In the genomic region with DNA sequence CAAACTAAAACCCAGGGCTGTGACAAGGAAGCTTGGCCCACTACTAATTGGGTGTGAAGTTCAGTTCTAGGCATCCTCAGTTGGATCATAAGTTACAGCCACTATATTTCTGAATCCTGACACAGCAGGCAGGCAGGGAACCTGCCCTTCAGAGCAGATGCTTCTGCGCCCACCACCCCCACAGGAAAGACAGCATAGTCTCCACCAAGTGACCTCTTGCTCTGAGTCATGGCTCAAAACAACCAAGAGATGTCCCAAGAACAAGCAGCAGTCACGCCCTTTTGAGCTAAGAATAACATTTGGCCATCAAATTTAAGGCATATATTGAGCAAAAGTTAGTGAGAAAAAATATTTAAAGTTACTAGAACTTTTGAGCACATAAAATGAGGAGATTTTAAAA, we compare ENCODE assay signal across 17 cellular contexts.
A peak's percentile ranks its signal among the peaks of the same experiment; 100 is the strongest.
DNase-seq lines count a peak whose midpoint lies in the region; ATAC-seq, FAIRE-seq and TF ChIP-seq lines count a peak whose summit lies in the region.
"Had no signal": no experiment of that assay in that cellular context is flagged by ENCODE, and none has a peak within 500 bp of the region (broad histone marks: within the 10 kb centered on the region; RNA-seq: fewer than 3 reads in every experiment).

No MANE protein-coding gene starts in this region.

- ATAC-seq in GM21515 (IDR thresholded peaks at IDR 0.05; ENCODE audit: unreplicated experiment), result peak; percentile 80
- ATAC-seq in HG03432 (IDR thresholded peaks at IDR 0.05; ENCODE audit: unreplicated experiment), result peak; percentile 73
- ATAC-seq in activated T-cell treated with anti-CD3 and anti-CD28 coated beads, Interleukin-2, amount 50 U/mL, for 72 hours (replicated peaks in 1 of 2), result no peak
- ATAC-seq: activated naive CD4-positive, alpha-beta T cell treated with anti-CD3 and anti-CD28 coated beads, Interleukin-2, amount 50 U/mL, for 72 hours had no signal

- no peaks in the 10 kb centered on the region for H3K4me1 Mint-ChIP-seq in activated T-cell treated with anti-CD3 and anti-CD28 coated beads, Interleukin-2, amount 50 U/mL, for 72 hours (ENCODE audit: low read depth)

- no peaks in the 10 kb centered on the region for H3K27me3 Mint-ChIP-seq in activated T-cell treated with anti-CD3 and anti-CD28 coated beads, Interleukin-2, amount 50 U/mL, for 72 hours (ENCODE audit: low read depth)

- peak; percentile 12 for DNase-seq in GM12891 (ENCODE audit: insufficient read length, low spot score)
- DNase-seq in glomerular visceral epithelial cell (ENCODE audit: extremely low spot score), result peak; percentile 10
- DNase-seq in cerebellum (ENCODE audit: low spot score), result no peak
- DNase-seq in LoVo (ENCODE audit: low spot score), result no peak
- DNase-seq in activated T-cell treated with anti-CD3 and anti-CD28 coated beads, Interleukin-2, amount 50 U/mL, for 72 hours, result no peak
- no peak for DNase-seq in HK-2 (ENCODE audit: unreplicated experiment)
- DNase-seq: activated CD8-positive, alpha-beta memory T cell treated with anti-CD3 and anti-CD28 coated beads for 24 hours; DMS153; esophagus squamous epithelium; GOT3; MM.1S; posterior cingulate gyrus; RPMI8226; uterus had no signal

- peak; percentile 59 for FAIRE-seq in GM12891 (lab: Jason Lieb, UNC)

- no peak overlapping the region for H3K4me3 Mint-ChIP-seq in activated T-cell treated with anti-CD3 and anti-CD28 coated beads, Interleukin-2, amount 50 U/mL, for 72 hours

- TF ChIP-seq POLR2A in GM12891 (IDR thresholded peaks at IDR 0.05; ENCODE audit: low read depth, low read length), result no peak

- H3K27ac Mint-ChIP-seq in activated T-cell treated with anti-CD3 and anti-CD28 coated beads, Interleukin-2, amount 50 U/mL, for 72 hours, result no peak overlapping the region
- H3K27ac Mint-ChIP-seq: activated naive CD4-positive, alpha-beta T cell treated with anti-CD3 and anti-CD28 coated beads, Interleukin-2, amount 50 U/mL, for 72 hours had no signal

- no peaks in the 10 kb centered on the region for H3K36me3 Mint-ChIP-seq in activated T-cell treated with anti-CD3 and anti-CD28 coated beads, Interleukin-2, amount 50 U/mL, for 72 hours (ENCODE audit: insufficient read depth in 2 of 2)
- H3K36me3 Mint-ChIP-seq: activated naive CD4-positive, alpha-beta T cell treated with anti-CD3 and anti-CD28 coated beads, Interleukin-2, amount 50 U/mL, for 72 hours had no signal

- no peaks in the 10 kb centered on the region for H3K9me3 Mint-ChIP-seq in activated T-cell treated with anti-CD3 and anti-CD28 coated beads, Interleukin-2, amount 50 U/mL, for 72 hours
- H3K9me3 Mint-ChIP-seq: activated naive CD4-positive, alpha-beta T cell treated with anti-CD3 and anti-CD28 coated beads, Interleukin-2, amount 50 U/mL, for 72 hours had no signal

TF ChIP-seq in GM12891, 5 proteins besides CTCF, POLR2A, EP300 and RAD21:
- TF ChIP-seq SPI1 (IDR thresholded peaks at IDR 0.05; ENCODE audit: low read depth, low read length) (no peak), POU2F2 (IDR thresholded peaks at IDR 0.05; ENCODE audit: low read depth, low read length) (peak; percentile 47; the same call in 1 of the 2 replicates)

Comparison
In these comparisons a context has a peak if more than half of its experiments do, and no peak if none do; other contexts are left out.
1. DNase-seq: peak in GM12891 (single experiment) and glomerular visceral epithelial cell (single experiment); none in cerebellum (single experiment), LoVo (single experiment), activated T-cell treated with anti-CD3 and anti-CD28 coated beads, Interleukin-2, amount 50 U/mL, for 72 hours (0 of 2) and HK-2 (single experiment).
2. ATAC-seq: peak in GM21515 (single experiment) and HG03432 (single experiment); none in activated T-cell treated with anti-CD3 and anti-CD28 coated beads, Interleukin-2, amount 50 U/mL, for 72 hours (0 of 2).